21 cellular contexts compared by ENCODE assay signal in the genomic region with DNA sequence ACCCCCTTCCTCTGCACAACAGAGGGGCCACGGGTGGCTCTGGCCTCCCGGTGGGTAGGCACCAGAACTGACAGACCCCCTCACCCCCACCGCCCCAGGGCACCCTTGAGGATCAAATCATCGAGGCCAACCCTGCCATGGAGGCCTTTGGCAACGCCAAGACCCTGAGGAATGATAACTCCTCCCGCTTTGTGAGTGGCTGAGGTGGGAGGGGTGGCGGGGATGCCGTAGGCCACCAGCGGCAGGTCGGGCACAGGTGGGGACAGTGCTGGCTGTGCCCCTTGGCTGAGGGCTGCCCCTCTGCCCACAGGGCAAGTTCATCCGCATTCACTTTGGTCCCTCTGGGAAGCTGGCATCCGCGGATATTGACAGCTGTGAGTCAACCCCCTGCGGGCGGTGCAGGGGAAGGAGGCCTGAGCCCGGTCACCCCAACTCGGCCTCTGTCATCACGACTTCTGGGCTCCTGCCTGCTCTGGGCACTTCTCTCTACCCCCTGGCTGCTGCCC. TPM values are rescaled to one million over a fixed set of nuclear protein-coding genes. Genes with fewer than 3 reads are reported as not detected.
DNase-seq lines count a peak whose midpoint lies in the region; ATAC-seq and TF ChIP-seq lines count a peak whose summit lies in the region.
"Had no signal": no experiment of that assay in that cellular context is flagged by ENCODE, and none has a peak within 500 bp of the region (broad histone marks: within the 10 kb centered on the region; RNA-seq: fewer than 3 reads in every experiment).

No MANE protein-coding gene starts in this region.

- H3K27ac ChIP-seq in breast epithelium (no peak overlapping the region), right lobe of liver (no peak overlapping the region), aorta (ENCODE audit: low read depth in 1 of 2, low read length in 2 of 2) (no peak overlapping the region)
- H3K27ac ChIP-seq: gastroesophageal sphincter, parathyroid adenoma, thoracic aorta had no signal

- H3K9me3 Mint-ChIP-seq in MCF 10A (ENCODE audit: unreplicated experiment) (no peaks in the 10 kb centered on the region), chondrocyte (ENCODE audit: low read depth) (no peaks in the 10 kb centered on the region), osteocyte (ENCODE audit: unreplicated experiment) (no peaks in the 10 kb centered on the region)
- H3K9me3 Mint-ChIP-seq: activated T-helper 1 cell treated with anti-CD3 and anti-CD28 coated beads, Interleukin-12 subunit alpha, Interleukin-12 subunit beta, Interleukin-2, Interleukin-4 antibody, amounts not matched to agents 30 ng/mL and 10 ng/mL and 1 ng/mL, durations not matched to agents 14 hours and 24 hours and 36 hours; T-helper 2 cell treated with Interferon-gamma antibody and Interleukin-4, amounts not matched to agents 5 μg/mL and 100 μg/mL, for 36 hours had no signal

- H3K4me3 Mint-ChIP-seq in MCF 10A (ENCODE audit: unreplicated experiment) (no peak overlapping the region), chondrocyte (ENCODE audit: unreplicated experiment) (no peak overlapping the region), osteocyte (ENCODE audit: unreplicated experiment) (no peak overlapping the region)
- H3K4me3 Mint-ChIP-seq: activated T-helper 1 cell treated with anti-CD3 and anti-CD28 coated beads, Interleukin-12 subunit alpha, Interleukin-12 subunit beta, Interleukin-2, Interleukin-4 antibody, amounts not matched to agents 30 ng/mL and 10 ng/mL and 1 ng/mL, durations not matched to agents 14 hours and 24 hours and 36 hours; T-helper 2 cell treated with Interferon-gamma antibody and Interleukin-4, amounts not matched to agents 5 μg/mL and 100 μg/mL, for 36 hours had no signal

- DNase-seq in MCF 10A (ENCODE audit: unreplicated experiment) = peak; percentile 45
- no peak for DNase-seq in breast epithelium (ENCODE audit: low spot score in 2 of 2)
- DNase-seq in chondrocyte (ENCODE audit: low spot score) = peak; percentile 81
- DNase-seq in right lobe of liver = peak; percentile 15 to 56 (median 46)
- peak; percentile 49 to 65 for DNase-seq in aorta
- no peak for DNase-seq in osteocyte (ENCODE audit: extremely low spot score, unreplicated experiment)
- DNase-seq in SHP77 (lab: John Stamatoyannopoulos, UW) = no peak
- no peak for DNase-seq in NCI-H526 treated with DMSO at 0.1 percent for 48 hours (lab: John Stamatoyannopoulos, UW)
- DNase-seq: activated CD4-positive, CD25-positive, alpha-beta regulatory T cell treated with anti-CD3 and anti-CD28 coated beads, Interleukin-2, amount 50 U/mL, for 72 hours; NCI-H1092 treated with DMSO at 0.1 percent for 48 hours; NCI-H524 treated with DMSO at 0.1 percent for 48 hours; stimulated activated CD8-positive, alpha-beta memory T cell treated with anti-CD3 and anti-CD28 coated beads, Interleukin-4, amount 100 ng/mL, for 48 hours had no signal

- CTCF ChIA-PET in MCF 10A (lab: Yijun Ruan, JAX) = interaction anchor here (0.7 kb wide), 1 partner anchor 109 kb away, joined by 3 read pairs; no protein-coding TSS in a partner anchor

- TF ChIP-seq CTCF in MCF 10A (IDR thresholded peaks at IDR 0.05; ENCODE audit: unreplicated experiment) (no peak), breast epithelium (IDR thresholded peaks at IDR 0.05) (no peak), chondrocyte (IDR thresholded peaks at IDR 0.05) (no peak), right lobe of liver (IDR thresholded peaks at IDR 0.05) (no peak), osteocyte (IDR thresholded peaks at IDR 0.05) (no peak)

- H3K36me3 ChIP-seq in breast epithelium (no peaks in the 10 kb centered on the region), right lobe of liver (no peaks in the 10 kb centered on the region), aorta (ENCODE audit: control insufficient read depth in 1 of 2, insufficient read depth in 2 of 2, low read length in 1 of 2) (no peaks in the 10 kb centered on the region)
- H3K36me3 ChIP-seq: gastroesophageal sphincter, thoracic aorta had no signal

- H3K27ac Mint-ChIP-seq in MCF 10A (ENCODE audit: low read depth, unreplicated experiment) (no peak overlapping the region), chondrocyte (ENCODE audit: unreplicated experiment) (no peak overlapping the region), osteocyte (ENCODE audit: unreplicated experiment) (no peak overlapping the region)
- H3K27ac Mint-ChIP-seq: activated T-helper 1 cell treated with anti-CD3 and anti-CD28 coated beads, Interleukin-12 subunit alpha, Interleukin-12 subunit beta, Interleukin-2, Interleukin-4 antibody, amounts not matched to agents 30 ng/mL and 10 ng/mL and 1 ng/mL, durations not matched to agents 14 hours and 24 hours and 36 hours; T-helper 2 cell treated with Interferon-gamma antibody and Interleukin-4, amounts not matched to agents 5 μg/mL and 100 μg/mL, for 36 hours had no signal

- H3K36me3 Mint-ChIP-seq in MCF 10A (ENCODE audit: insufficient read depth, unreplicated experiment) (peaks cover 18% of the 10 kb centered on the region), chondrocyte (ENCODE audit: low read depth) (no peaks in the 10 kb centered on the region), osteocyte (ENCODE audit: unreplicated experiment) (no peaks in the 10 kb centered on the region)

- H3K4me1 ChIP-seq in breast epithelium (no peaks in the 10 kb centered on the region), right lobe of liver (no peaks in the 10 kb centered on the region), aorta (ENCODE audit: control insufficient read depth in 1 of 2, insufficient read depth in 2 of 2, low read length in 2 of 2) (no peaks in the 10 kb centered on the region)
- H3K4me1 ChIP-seq: parathyroid adenoma had no signal

- peaks cover 4 to 10% of the 10 kb centered on the region in 2 donors for H3K27me3 ChIP-seq in breast epithelium
- no peaks in the 10 kb centered on the region for H3K27me3 ChIP-seq in right lobe of liver
- H3K27me3 ChIP-seq in aorta (ENCODE audit: control insufficient read depth in 1 of 2, insufficient read depth in 2 of 2, low read length in 1 of 2) = no peaks in the 10 kb centered on the region

- intact Hi-C loops in MCF 10A (cut with micrococcal nuclease) (no loop called here), breast epithelium (cut with DNase I; ENCODE audit: low total_unique reads) (no loop called here), right lobe of liver (cut with DNase I) (no loop called here), aorta (cut with DNase I) (no loop called here)

- WGBS in right lobe of liver (ENCODE audit: insufficient coverage, low coverage, low lambda C conversion rate, missing lambda C conversion rate) = 46% methylated on average over 2 of the region's 18 CpGs
- WGBS in aorta, 2 donors = 59 to 63% methylated on average over 17 to 18 of the region's 18 CpGs

- BruUV-seq in MCF 10A (replicated peaks; lab: Mats Ljungman, UMichigan) = no TSS peak

- H3K9me3 ChIP-seq in breast epithelium = no peaks in the 10 kb centered on the region
- no peaks in the 10 kb centered on the region for H3K9me3 ChIP-seq in right lobe of liver
- no peaks in the 10 kb centered on the region for H3K9me3 ChIP-seq in aorta (ENCODE audit: control insufficient read depth, low read length)
- H3K9me3 ChIP-seq: gastroesophageal sphincter, thoracic aorta had no signal

- H3K27me3 Mint-ChIP-seq in MCF 10A (ENCODE audit: insufficient read depth, unreplicated experiment) (peaks cover 8% of the 10 kb centered on the region), chondrocyte (ENCODE audit: low read depth) (peaks cover 23% of the 10 kb centered on the region), osteocyte (ENCODE audit: unreplicated experiment) (peaks cover 8% of the 10 kb centered on the region)

- no peak for TF ChIP-seq POLR2A in breast epithelium (IDR thresholded peaks at IDR 0.05)
- no peak for TF ChIP-seq POLR2A in right lobe of liver (IDR thresholded peaks at IDR 0.05)

- ATAC-seq in right lobe of liver (no peak), aorta (ENCODE audit: low FRiP score) (no peak)
- ATAC-seq: gastroesophageal sphincter had no signal

- POLR2A ChIA-PET in MCF 10A (lab: Yijun Ruan, JAX) = no interaction called here

- H3K4me1 Mint-ChIP-seq in MCF 10A (ENCODE audit: insufficient read depth, unreplicated experiment) (peaks cover 6% of the 10 kb centered on the region), chondrocyte (ENCODE audit: low read depth) (peaks cover 3% of the 10 kb centered on the region), osteocyte (ENCODE audit: unreplicated experiment) (peaks cover 13% of the 10 kb centered on the region)

- H3K4me3 ChIP-seq in breast epithelium (no peak overlapping the region), right lobe of liver (no peak overlapping the region), aorta (ENCODE audit: low read length in 2 of 2) (no peak overlapping the region)
- H3K4me3 ChIP-seq: gastroesophageal sphincter, smooth muscle cell, thoracic aorta had no signal

RNA-seq across cellular contexts. Expression of gene MYH7B, which starts 29.1 kb away (rescaled TPM):
- 0.07 and 0.27 TPM in 2 replicates for total RNA-seq in MCF 10A (2022)
- total RNA-seq in breast epithelium = 1 to 10 TPM in 1 of 3 donors, under 1 TPM in 2; 0.66 to 1.1 (median 0.73) TPM
- 0.30 to 0.64 TPM in 2 of 3 replicates, not detected in the other for total RNA-seq in chondrocyte
- 1 to 10 TPM in 1 of 6 experiments, under 1 TPM in 4, not detected in 1; 0.11 to 1.0 (median 0.39) TPM for total RNA-seq in right lobe of liver
- under 1 TPM; 0.57 to 0.88 TPM for total RNA-seq in aorta
- 1 to 10 TPM in 1 of 2 donors, under 1 TPM in 1; 0.13 to 4.6 TPM for polyA plus RNA-seq in aorta
- total RNA-seq in osteocyte = 0.18 and 0.86 TPM in 2 replicates
- total RNA-seq: A172, dermis microvascular lymphatic vessel endothelial cell, epithelial cell of proximal tubule, smooth muscle cell had no signal

RNA-seq across cellular contexts. Expression of gene GSS, which starts 29.2 kb away (rescaled TPM):
- total RNA-seq in MCF 10A (2022) (94.6 and 115 TPM in 2 replicates), breast epithelium (10 to 100 TPM; 33.4 to 61.9 (median 53.7) TPM), chondrocyte (39.5 to 57.7 TPM (median 57.3 TPM) in 3 replicates), right lobe of liver (10 to 100 TPM; 25.9 to 63.6 (median 31.7) TPM), aorta (10 to 100 TPM; 22.9 to 24.3 TPM), osteocyte (36.0 and 37.2 TPM in 2 replicates)
- 10 to 100 TPM; 12.9 to 31.5 TPM for polyA plus RNA-seq in aorta

Comparison
In these comparisons a context has a peak if more than half of its experiments do, and no peak if none do; other contexts are left out.
1. DNase-seq: peak in MCF 10A (single experiment), chondrocyte (single experiment), right lobe of liver (3 of 3) and aorta (2 of 2); none in breast epithelium (0 of 2), osteocyte (single experiment), SHP77 (0 of 2) and NCI-H526 treated with DMSO at 0.1 percent for 48 hours (single experiment).